In genomic region chr15:85503151-85503797, GRCh38 we compare ENCODE assay signal across 13 cellular contexts.
DNase-seq lines count a peak whose midpoint lies in the region; ATAC-seq, FAIRE-seq and TF ChIP-seq lines count a peak whose summit lies in the region.
"Had no signal": no experiment of that assay in that cellular context is flagged by ENCODE, and none has a peak within 500 bp of the region (broad histone marks: within the 10 kb centered on the region; RNA-seq: fewer than 3 reads in every experiment).

No MANE protein-coding gene starts in this region.

- peak overlapping the region in 1 of 2 donors; percentile 1 for H3K4me3 Mint-ChIP-seq in activated T-cell treated with anti-CD3 and anti-CD28 coated beads, Interleukin-2, amount 50 U/mL, for 72 hours
- no peak overlapping the region for H3K4me3 Mint-ChIP-seq in endodermal cell

- no peak overlapping the region for H2BK15ac ChIP-seq in neuronal stem cell (ENCODE audit: low read length)

- H3F3A ChIP-seq in OCI-LY1 (ENCODE audit: insufficient read depth, low read length): no peaks in the 10 kb centered on the region

- H3K18ac ChIP-seq in neuronal stem cell (ENCODE audit: low read length): peak overlapping the region; percentile 33

- H3K27ac ChIP-seq in OCI-LY1 (ENCODE audit: low read depth, low read length, poor library complexity, severe bottlenecking) (peak overlapping the region; percentile 47), endodermal cell (ENCODE audit: low read depth, low read length) (peak overlapping the region; percentile 55), neuronal stem cell (replicated peaks; ENCODE audit: low read length) (no peak overlapping the region)

- no peak for DNase-seq in activated T-cell treated with anti-CD3 and anti-CD28 coated beads, Interleukin-2, amount 50 U/mL, for 72 hours
- DNase-seq in activated T-cell treated with anti-CD3 and anti-CD28 coated beads, Interleukin-2, amount 50 U/mL, for 1 hour: no peak
- DNase-seq in endodermal cell: no peak
- no peak for DNase-seq in neuronal stem cell (ENCODE audit: low spot score)
- DNase-seq in H54 (ENCODE audit: insufficient read length, low spot score): no peak
- DNase-seq in Ammon's horn (ENCODE audit: low spot score): no peak
- DNase-seq: cerebellar nuclear complex, foreskin fibroblast, HCEC 1CT, NCI-H1436 had no signal

- WGBS in endodermal cell (ENCODE audit: insufficient coverage in 1 of 2, insufficient read length in 1 of 2), 2 experiments: 70 to 76% methylated on average over 4 of the region's 4 CpGs
- no CpG with 5 or more reads among the region's 4 CpGs for WGBS in neuronal stem cell (ENCODE audit: extremely low coverage in 2 of 2, insufficient read length in 2 of 2, insufficient replicate concordance in 1 of 2), 2 donors

- peaks cover 85% of the 10 kb centered on the region for H3K4me1 Mint-ChIP-seq in activated T-cell treated with anti-CD3 and anti-CD28 coated beads, Interleukin-2, amount 50 U/mL, for 72 hours (ENCODE audit: low read depth)
- peaks cover 59% of the 10 kb centered on the region for H3K4me1 Mint-ChIP-seq in endodermal cell

- no peak overlapping the region for H3K4ac ChIP-seq in neuronal stem cell (ENCODE audit: low read length)

- H2AK5ac ChIP-seq in neuronal stem cell (ENCODE audit: low read depth, low read length): no peak overlapping the region

- no peak overlapping the region for H3K14ac ChIP-seq in neuronal stem cell (ENCODE audit: low read length)

- TF ChIP-seq CTCF in OCI-LY1 (IDR thresholded peaks at IDR 0.05; ENCODE audit: low read length): no peak
- TF ChIP-seq CTCF in endodermal cell (conservative IDR thresholded peaks at IDR 0.05): no peak

- no peak overlapping the region for H2BK120ac ChIP-seq in neuronal stem cell (ENCODE audit: low read depth, low read length)

- 0 out of 2 replicates have a peak, but pooled peaks cover 5% of the 10 kb centered on the region for H3K79me2 ChIP-seq in OCI-LY1 (ENCODE audit: insufficient read depth, low read length)

- H3K27me3 ChIP-seq in OCI-LY1 (ENCODE audit: insufficient read depth, low read length) (no peaks in the 10 kb centered on the region), endodermal cell (ENCODE audit: control insufficient read depth, insufficient read depth, low read length, poor library complexity, severe bottlenecking) (no peaks in the 10 kb centered on the region), neuronal stem cell (ENCODE audit: control insufficient read depth in 3 of 3, insufficient read depth in 3 of 3, low read depth in 1 of 3, low read length in 3 of 3) (no peaks in the 10 kb centered on the region)

- ATAC-seq in activated T-cell treated with anti-CD3 and anti-CD28 coated beads, Interleukin-2, amount 50 U/mL, for 72 hours (replicated peaks in 1 of 2): no peak
- no peak for ATAC-seq in GM18870 (IDR thresholded peaks at IDR 0.05; ENCODE audit: unreplicated experiment)

- FAIRE-seq in H54 (lab: Jason Lieb, UNC): no peak
- FAIRE-seq: GM12892 had no signal

- no peaks in the 10 kb centered on the region for H3K27me3 Mint-ChIP-seq in activated T-cell treated with anti-CD3 and anti-CD28 coated beads, Interleukin-2, amount 50 U/mL, for 72 hours (ENCODE audit: low read depth)
- no peaks in the 10 kb centered on the region for H3K27me3 Mint-ChIP-seq in endodermal cell (ENCODE audit: insufficient read depth)

- no peak for TF ChIP-seq POLR2A in H54 (IDR thresholded peaks at IDR 0.05; ENCODE audit: low read depth, low read length)

- no peak overlapping the region for H4K8ac ChIP-seq in neuronal stem cell (ENCODE audit: low read depth, low read length)

- peak overlapping the region; percentile 3 for H3K27ac Mint-ChIP-seq in activated T-cell treated with anti-CD3 and anti-CD28 coated beads, Interleukin-2, amount 50 U/mL, for 72 hours
- H3K27ac Mint-ChIP-seq in endodermal cell: peak overlapping the region; percentile 81

- H3K9me3 Mint-ChIP-seq in activated T-cell treated with anti-CD3 and anti-CD28 coated beads, Interleukin-2, amount 50 U/mL, for 72 hours: no peaks in the 10 kb centered on the region
- no peaks in the 10 kb centered on the region for H3K9me3 Mint-ChIP-seq in endodermal cell

- no peak overlapping the region for H3K9ac ChIP-seq in OCI-LY1 (ENCODE audit: low read length)
- H3K9ac ChIP-seq in endodermal cell (ENCODE audit: extremely low read depth, low read length, poor library complexity, severe bottlenecking): no peak overlapping the region
- H3K9ac ChIP-seq in neuronal stem cell (ENCODE audit: low read depth, low read length, poor library complexity): no peak overlapping the region

- no peak overlapping the region for H2BK12ac ChIP-seq in neuronal stem cell (ENCODE audit: low read length)

- H3K36me3 Mint-ChIP-seq in activated T-cell treated with anti-CD3 and anti-CD28 coated beads, Interleukin-2, amount 50 U/mL, for 72 hours (ENCODE audit: insufficient read depth in 2 of 2): no peaks in the 10 kb centered on the region
- no peaks in the 10 kb centered on the region for H3K36me3 Mint-ChIP-seq in endodermal cell (ENCODE audit: low read depth)

- H3K4me2 ChIP-seq in OCI-LY1 (ENCODE audit: low read length) (peak overlapping the region; percentile 10; the same call in 1 of the 2 replicates), neuronal stem cell (ENCODE audit: insufficient read depth, low read length, poor library complexity, severe bottlenecking) (no peak overlapping the region)

- H2BK5ac ChIP-seq in neuronal stem cell (ENCODE audit: low read length): no peak overlapping the region

- H3K4me3 ChIP-seq in OCI-LY1 (ENCODE audit: low read depth, low read length, poor library complexity, severe bottlenecking) (no peak overlapping the region), endodermal cell (ENCODE audit: low read length) (peak overlapping the region; percentile 1), neuronal stem cell (ENCODE audit: low read length in 2 of 2) (no peak overlapping the region)

- peaks cover 66% of the 10 kb centered on the region for H3K4me1 ChIP-seq in OCI-LY1 (ENCODE audit: insufficient read depth, low read length, severe bottlenecking)
- H3K4me1 ChIP-seq in endodermal cell (ENCODE audit: control insufficient read depth, insufficient read depth, low read length): peaks cover 26% of the 10 kb centered on the region
- H3K4me1 ChIP-seq in neuronal stem cell (ENCODE audit: control insufficient read depth in 2 of 2, insufficient read depth in 1 of 2, low read depth in 1 of 2, low read length in 2 of 2): peaks cover 16 to 20% of the 10 kb centered on the region in 2 donors

- no peaks in the 10 kb centered on the region for H3K9me2 ChIP-seq in OCI-LY1 (ENCODE audit: low read depth, low read length)

- no peak overlapping the region for H4K91ac ChIP-seq in neuronal stem cell (ENCODE audit: low read depth, low read length, poor library complexity)

- H3K36me3 ChIP-seq in OCI-LY1 (ENCODE audit: insufficient read depth, low read length): no peaks in the 10 kb centered on the region
- H3K36me3 ChIP-seq in endodermal cell (ENCODE audit: control insufficient read depth, insufficient read depth, low read length): peaks cover 8% of the 10 kb centered on the region
- no peaks in the 10 kb centered on the region for H3K36me3 ChIP-seq in neuronal stem cell (replicated peaks in 1 of 2; ENCODE audit: control insufficient read depth in 2 of 2, insufficient read depth in 2 of 2, low read length in 2 of 2)

- H3K23ac ChIP-seq in neuronal stem cell (ENCODE audit: low read depth, low read length, poor library complexity): no peak overlapping the region

- no peaks in the 10 kb centered on the region for H3K79me1 ChIP-seq in neuronal stem cell (ENCODE audit: low read depth, low read length)

- no peaks in the 10 kb centered on the region for H4K20me1 ChIP-seq in OCI-LY1 (ENCODE audit: insufficient read depth, low read length)

- H3K9me3 ChIP-seq in OCI-LY1 (ENCODE audit: low read length): no peaks in the 10 kb centered on the region
- H3K9me3 ChIP-seq in endodermal cell (ENCODE audit: control insufficient read depth, low read length): no peaks in the 10 kb centered on the region
- no peaks in the 10 kb centered on the region for H3K9me3 ChIP-seq in neuronal stem cell (replicated peaks in 1 of 2; ENCODE audit: control insufficient read depth in 2 of 2, insufficient read depth in 1 of 2, low read depth in 1 of 2, low read length in 2 of 2)

- H2AFZ ChIP-seq in OCI-LY1 (ENCODE audit: low read length) (no peak overlapping the region), neuronal stem cell (ENCODE audit: low read length) (no peak overlapping the region)
